13 cellular contexts compared by ENCODE assay signal in the genomic region with DNA sequence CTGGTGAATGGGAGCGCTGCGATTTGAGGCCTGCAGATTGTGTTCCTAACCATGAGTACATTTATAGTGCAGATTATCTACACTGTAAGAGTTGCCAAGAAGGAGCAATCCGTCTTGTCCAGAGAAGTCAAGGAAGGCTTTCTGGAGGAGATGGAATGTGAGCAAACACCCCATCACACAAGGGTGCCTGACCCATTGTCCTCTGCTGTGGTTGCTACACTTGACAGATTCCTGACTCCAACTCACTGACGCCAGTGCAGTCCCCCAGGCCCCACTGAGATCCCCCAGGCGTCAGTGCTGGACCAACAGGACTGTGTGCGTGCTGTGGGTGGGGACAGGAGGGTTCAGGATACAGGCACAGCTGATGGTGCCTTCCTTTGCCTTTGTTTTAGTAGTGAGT.
A peak's percentile ranks its signal among the peaks of the same experiment; 100 is the strongest.
DNase-seq lines count a peak whose midpoint lies in the region; ATAC-seq and TF ChIP-seq lines count a peak whose summit lies in the region.
"Had no signal": no experiment of that assay in that cellular context is flagged by ENCODE, and none has a peak within 500 bp of the region (broad histone marks: within the 10 kb centered on the region; RNA-seq: fewer than 3 reads in every experiment).

No MANE protein-coding gene starts in this region.

- peak overlapping the region; percentile 50 for H2AK5ac ChIP-seq in mesenchymal stem cell (ENCODE audit: low read length, severe bottlenecking)

- H2BK5ac ChIP-seq in mesenchymal stem cell (ENCODE audit: low read depth, low read length, poor library complexity, severe bottlenecking): no peak overlapping the region

- no peak overlapping the region for H2BK120ac ChIP-seq in mesenchymal stem cell (ENCODE audit: low read depth, low read length)

- H3K27me3 ChIP-seq in right atrium auricular region (no peaks in the 10 kb centered on the region), mesenchymal stem cell (ENCODE audit: control insufficient read depth in 1 of 2, insufficient read depth in 1 of 2, low read length in 2 of 2) (no peaks in the 10 kb centered on the region), sigmoid colon (no peaks in the 10 kb centered on the region), WERI-Rb-1 (ENCODE audit: insufficient read depth, low read depth, severe bottlenecking) (no peaks in the 10 kb centered on the region)

- H3K9me3 ChIP-seq in right atrium auricular region (no peaks in the 10 kb centered on the region), mesenchymal stem cell (ENCODE audit: control insufficient read depth, low read length) (no peaks in the 10 kb centered on the region), sigmoid colon (no peaks in the 10 kb centered on the region), WERI-Rb-1 (ENCODE audit: severe bottlenecking) (no peaks in the 10 kb centered on the region)

- H4K8ac ChIP-seq in mesenchymal stem cell (ENCODE audit: low read length): no peak overlapping the region

- no peak overlapping the region for H3K23ac ChIP-seq in mesenchymal stem cell (ENCODE audit: low read length in 2 of 2)

- H3K9ac ChIP-seq in mesenchymal stem cell (ENCODE audit: low read length): no peak overlapping the region
- H3K9ac ChIP-seq: BLaER1 treated with 17β-estradiol and CSF1 and Interleukin-3, amounts not matched to agents 10 nM and 100 nM; GM23248 had no signal

- no peaks in the 10 kb centered on the region for H3K79me1 ChIP-seq in mesenchymal stem cell (replicated peaks; ENCODE audit: low read length, poor library complexity, severe bottlenecking)

- H2BK15ac ChIP-seq in mesenchymal stem cell (ENCODE audit: low read depth, poor library complexity, severe bottlenecking): no peak overlapping the region

- TF ChIP-seq POLR2A in sigmoid colon (IDR thresholded peaks at IDR 0.05): no peak

- intact Hi-C loops in Right ventricle myocardium inferior (cut with DNase I): no loop called here
- intact Hi-C loops in sigmoid colon (cut with DNase I): loop anchor here (10.0 kb wide), 1 partner anchor 122 kb away; no protein-coding TSS in a partner anchor

- no peak overlapping the region for H2AFZ ChIP-seq in mesenchymal stem cell (ENCODE audit: low read depth, low read length)
- H2AFZ ChIP-seq: GM23248 had no signal

- ATAC-seq in Right ventricle myocardium inferior (no peak), HG02884 (IDR thresholded peaks at IDR 0.05; ENCODE audit: unreplicated experiment) (no peak)

- H3K4me3 ChIP-seq in right atrium auricular region (no peak overlapping the region), mesenchymal stem cell (ENCODE audit: insufficient read depth in 1 of 2, low read depth in 1 of 2, low read length in 2 of 2) (no peak overlapping the region), sigmoid colon (no peak overlapping the region), WERI-Rb-1 (ENCODE audit: low read depth, low read length) (no peak overlapping the region)
- H3K4me3 ChIP-seq: BLaER1 treated with 17β-estradiol and CSF1 and Interleukin-3, amounts not matched to agents 10 nM and 100 nM; GM23248 had no signal

- H3K14ac ChIP-seq in mesenchymal stem cell (ENCODE audit: low read length in 2 of 2): no peak overlapping the region

- H3K27ac ChIP-seq in right atrium auricular region (peak overlapping the region; percentile 8 to 25), mesenchymal stem cell (ENCODE audit: low read length, poor library complexity, severe bottlenecking) (no peak overlapping the region), sigmoid colon (peak overlapping the region; percentile 58 to 86 (median 72)), WERI-Rb-1 (no peak overlapping the region)
- H3K27ac ChIP-seq: BLaER1 treated with 17β-estradiol and CSF1 and Interleukin-3, amounts not matched to agents 10 nM and 100 nM; GM23248 had no signal

- TF ChIP-seq CTCF in right atrium auricular region (IDR thresholded peaks at IDR 0.05) (no peak), sigmoid colon (IDR thresholded peaks at IDR 0.05) (no peak), WERI-Rb-1 (IDR thresholded peaks at IDR 0.05; ENCODE audit: low read depth, low read length) (no peak)

- H3K18ac ChIP-seq in mesenchymal stem cell (ENCODE audit: low read depth in 1 of 2, low read length in 2 of 2): no peak overlapping the region

- H3K36me3 ChIP-seq in right atrium auricular region (no peaks in the 10 kb centered on the region), mesenchymal stem cell (ENCODE audit: control insufficient read depth in 1 of 2, insufficient read depth in 2 of 2, low read depth in 1 of 2, low read length in 2 of 2) (no peaks in the 10 kb centered on the region), sigmoid colon (no peaks in the 10 kb centered on the region), WERI-Rb-1 (no peaks in the 10 kb centered on the region)
- H3K36me3 ChIP-seq: BLaER1 treated with 17β-estradiol and CSF1 and Interleukin-3, amounts not matched to agents 10 nM and 100 nM had no signal

- no peak overlapping the region for H3K4me2 ChIP-seq in mesenchymal stem cell (ENCODE audit: low read length, poor library complexity, severe bottlenecking)
- H3K4me2 ChIP-seq: BLaER1 treated with 17β-estradiol and CSF1 and Interleukin-3, amounts not matched to agents 10 nM and 100 nM had no signal

- no peak overlapping the region for H3K4ac ChIP-seq in mesenchymal stem cell (ENCODE audit: low read depth in 1 of 2, low read length in 2 of 2)

- H4K91ac ChIP-seq in mesenchymal stem cell (ENCODE audit: low read length): no peak overlapping the region

- WGBS in mesenchymal stem cell: 90% methylated on average over 4 of the region's 6 CpGs
- 89 to 94% methylated on average over 6 of the region's 6 CpGs for WGBS in sigmoid colon, 2 donors

- H3K4me1 ChIP-seq in right atrium auricular region (peaks cover 0 to 9% of the 10 kb centered on the region in 2 donors), mesenchymal stem cell (ENCODE audit: control insufficient read depth, insufficient read depth, low read depth, low read length) (peaks cover 14% of the 10 kb centered on the region), sigmoid colon (peaks cover 0 to 25% (median 18%) of the 10 kb centered on the region in 4 donors)

- DNase-seq in right atrium auricular region (ENCODE audit: low spot score) (no peak), Right ventricle myocardium inferior (ENCODE audit: missing footprints) (no peak), mesenchymal stem cell (no peak), sigmoid colon (no peak), cerebellum (ENCODE audit: low spot score) (no peak), WERI-Rb-1 (no peak)
- DNase-seq: 8988T; CD4-positive, CD25-positive, alpha-beta regulatory T cell; DMS53; GM23248; H7 had no signal

- TF ChIP-seq EP300 in sigmoid colon (IDR thresholded peaks at IDR 0.05): no peak

- no peak overlapping the region for H2BK12ac ChIP-seq in mesenchymal stem cell (ENCODE audit: low read length in 2 of 2)

Comparison
In these comparisons a context has a peak if more than half of its experiments do, and no peak if none do; other contexts are left out.
1. H3K27ac ChIP-seq: peak in right atrium auricular region (2 of 2) and sigmoid colon (4 of 4); none in mesenchymal stem cell (single experiment) and WERI-Rb-1 (single experiment).